In genomic region chr6:2763876-2764540, GRCh38 we compare ENCODE assay signal across 8 cellular contexts. TPM values are rescaled to one million over a fixed set of nuclear protein-coding genes. Genes with fewer than 3 reads are reported as not detected.
DNase-seq lines count a peak whose midpoint lies in the region; ATAC-seq, FAIRE-seq and TF ChIP-seq lines count a peak whose summit lies in the region.

No MANE protein-coding gene starts in this region.

- DNase-seq in activated naive CD4-positive, alpha-beta T cell (lab: John Stamatoyannopoulos, UW), result no peak
- DNase-seq in astrocyte (ENCODE audit: low read depth), result no peak
- DNase-seq in vagina (ENCODE audit: extremely low spot score in 2 of 2), result no peak
- DNase-seq in NCI-H1436 (lab: John Stamatoyannopoulos, UW), result no peak
- no peak for DNase-seq in GM10248 (ENCODE audit: extremely low spot score)

- H3K79me2 ChIP-seq in astrocyte (ENCODE audit: insufficient read depth, low read length), result peaks cover 35% of the 10 kb centered on the region

- H3K27me3 ChIP-seq in astrocyte (ENCODE audit: insufficient read depth, low read length), result no peaks in the 10 kb centered on the region
- H3K27me3 ChIP-seq in liver (ENCODE audit: control insufficient read depth in 4 of 4, insufficient read depth in 4 of 4, low read length in 3 of 4), result no peaks in the 10 kb centered on the region
- H3K27me3 ChIP-seq in vagina, result no peaks in the 10 kb centered on the region

- intact Hi-C loops in vagina (cut with DNase I), result no loop called here

- POLR2A ChIA-PET in GM10248 (lab: Yijun Ruan, JAX), result interaction anchor here (0.6 kb wide), 1 partner anchor 235 kb away, joined by 4 read pairs; the partner anchor contains the start of gene NQO2

- no peak for TF ChIP-seq RAD21 in liver (IDR thresholded peaks at IDR 0.05)

- no peaks in the 10 kb centered on the region for H3K27me3 Mint-ChIP-seq in activated naive CD4-positive, alpha-beta T cell treated with anti-CD3 and anti-CD28 coated beads, Interleukin-2, amount 50 U/mL, for 24 hours
- no peaks in the 10 kb centered on the region for H3K27me3 Mint-ChIP-seq in astrocyte (ENCODE audit: low read depth, unreplicated experiment)

- WGBS in liver, result 71% methylated on average over 27 of the region's 27 CpGs

- H3K4me2 ChIP-seq in astrocyte (ENCODE audit: low read length), result peak overlapping the region; percentile 93

- no peaks in the 10 kb centered on the region for H3K9me3 Mint-ChIP-seq in activated naive CD4-positive, alpha-beta T cell treated with anti-CD3 and anti-CD28 coated beads, Interleukin-2, amount 50 U/mL, for 24 hours
- no peaks in the 10 kb centered on the region for H3K9me3 Mint-ChIP-seq in astrocyte (ENCODE audit: unreplicated experiment)

- H3K4me3 Mint-ChIP-seq in activated naive CD4-positive, alpha-beta T cell treated with anti-CD3 and anti-CD28 coated beads, Interleukin-2, amount 50 U/mL, for 24 hours, result peak overlapping the region; percentile 93
- H3K4me3 Mint-ChIP-seq in astrocyte (ENCODE audit: unreplicated experiment), result peak overlapping the region; percentile 92

- CTCF ChIA-PET in GM10248 (lab: Yijun Ruan, JAX), result interaction anchor here (0.6 to 9.7 kb wide), 8 partner anchors 7 to 1172 kb away, joined by 3 to 127 read pairs (median 3); partner anchors contain the start of gene MYLK4

- peaks cover 15% of the 10 kb centered on the region for H3K4me1 ChIP-seq in astrocyte (ENCODE audit: insufficient read depth, low read length)
- H3K4me1 ChIP-seq in liver (ENCODE audit: control insufficient read depth in 4 of 4, insufficient read depth in 4 of 4, low read length in 3 of 4), result peaks cover 4 to 27% (median 22%) of the 10 kb centered on the region in 4 donors
- H3K4me1 ChIP-seq in vagina, result peaks cover 34% of the 10 kb centered on the region

- peaks cover 41% of the 10 kb centered on the region for H3K4me1 Mint-ChIP-seq in activated naive CD4-positive, alpha-beta T cell treated with anti-CD3 and anti-CD28 coated beads, Interleukin-2, amount 50 U/mL, for 24 hours
- peaks cover 21% of the 10 kb centered on the region for H3K4me1 Mint-ChIP-seq in astrocyte (ENCODE audit: low read depth, unreplicated experiment)

- H2AFZ ChIP-seq in astrocyte (ENCODE audit: low read depth, low read length), result peak overlapping the region; percentile 94

- H4K20me1 ChIP-seq in astrocyte (ENCODE audit: insufficient read depth, low read length), result peaks cover 26% of the 10 kb centered on the region

- TF ChIP-seq POLR2A in vagina (IDR thresholded peaks at IDR 0.05), result no peak

- H3K9ac ChIP-seq in astrocyte (ENCODE audit: low read length) (peak overlapping the region; percentile 97), liver (ENCODE audit: low read depth in 1 of 2, low read length in 2 of 2) (peak overlapping the region; percentile 43 to 67)

- no peak for FAIRE-seq in astrocyte (lab: Jason Lieb, UNC)

- H3K27ac ChIP-seq in astrocyte (ENCODE audit: low read depth, low read length), result peak overlapping the region; percentile 97
- peak overlapping the region; percentile 63 to 73 for H3K27ac ChIP-seq in liver (ENCODE audit: low read depth in 1 of 2, low read length in 2 of 2)
- H3K27ac ChIP-seq in vagina, result peak overlapping the region; percentile 92

- H3K4me3 ChIP-seq in astrocyte (ENCODE audit: insufficient read depth, low read depth, low read length), result peak overlapping the region; percentile 89
- peak overlapping the region; percentile 51 to 74 (median 69) for H3K4me3 ChIP-seq in liver (ENCODE audit: low read depth in 1 of 3, low read length in 3 of 3)
- H3K4me3 ChIP-seq in vagina, result peak overlapping the region; percentile 55 to 78

- H3K36me3 Mint-ChIP-seq in activated naive CD4-positive, alpha-beta T cell treated with anti-CD3 and anti-CD28 coated beads, Interleukin-2, amount 50 U/mL, for 24 hours, result no peaks in the 10 kb centered on the region
- H3K36me3 Mint-ChIP-seq in astrocyte (ENCODE audit: low read depth, unreplicated experiment), result no peaks in the 10 kb centered on the region

- TF ChIP-seq CTCF in astrocyte (IDR thresholded peaks at IDR 0.05; ENCODE audit: insufficient read depth, low read depth, low read length) (no peak), liver (IDR thresholded peaks at IDR 0.05; ENCODE audit: low read depth, low read length, missing input control) (no peak), vagina (IDR thresholded peaks at IDR 0.05) (no peak), GM10248 (IDR thresholded peaks at IDR 0.05; ENCODE audit: control extremely low read depth, extremely low read depth, low read depth, missing control alignments) (no peak)

- H3K36me3 ChIP-seq in astrocyte (ENCODE audit: insufficient read depth, low read length), result no peaks in the 10 kb centered on the region
- peaks cover 0 to 3% (median 0%) of the 10 kb centered on the region in 4 donors for H3K36me3 ChIP-seq in liver (ENCODE audit: control insufficient read depth in 4 of 4, insufficient read depth in 3 of 4, low read depth in 1 of 4, low read length in 3 of 4)
- no peaks in the 10 kb centered on the region for H3K36me3 ChIP-seq in vagina

- H3K27ac Mint-ChIP-seq in activated naive CD4-positive, alpha-beta T cell treated with anti-CD3 and anti-CD28 coated beads, Interleukin-2, amount 50 U/mL, for 24 hours, result peak overlapping the region; percentile 97
- H3K27ac Mint-ChIP-seq in astrocyte (ENCODE audit: unreplicated experiment), result peak overlapping the region; percentile 97

- H3K9me3 ChIP-seq in astrocyte (ENCODE audit: insufficient read depth, low read depth, low read length) (no peaks in the 10 kb centered on the region), liver (ENCODE audit: control insufficient read depth in 4 of 4, low read length in 3 of 4) (no peaks in the 10 kb centered on the region), vagina (no peaks in the 10 kb centered on the region)

- ATAC-seq in activated CD4-positive, CD25-positive, alpha-beta regulatory T cell treated with anti-CD3 and anti-CD28 coated beads, Interleukin-2, amount 50 U/mL, for 24 hours, result no peak

TF ChIP-seq in liver, 16 proteins besides CTCF, POLR2A, EP300 and RAD21:
- TF ChIP-seq MAX (IDR thresholded peaks at IDR 0.05) (no peak), REST (IDR thresholded peaks at IDR 0.05) (no peak), ZBTB33 (IDR thresholded peaks at IDR 0.05) (no peak), EGR1 (IDR thresholded peaks at IDR 0.05; ENCODE audit: low read depth in 2 of 2) (no peak), FOXA1 (IDR thresholded peaks at IDR 0.05) (no peak), NR2F2 (IDR thresholded peaks at IDR 0.05) (no peak), TAF1 (conservative IDR thresholded peaks at IDR 0.05) (no peak), HNF4G (IDR thresholded peaks at IDR 0.05) (no peak), JUND (IDR thresholded peaks at IDR 0.05) (no peak), SP1 (IDR thresholded peaks at IDR 0.05) (no peak), HNF4A (conservative IDR thresholded peaks at IDR 0.05) (no peak), RXRA (IDR thresholded peaks at IDR 0.05) (no peak), GABPA (IDR thresholded peaks at IDR 0.05 in 1 of 2, conservative IDR thresholded peaks at IDR 0.05 in 1 of 2) (no peak), YY1 (IDR thresholded peaks at IDR 0.05) (no peak)

RNA-seq across cellular contexts. Expression of gene WRNIP1, which starts 1.2 kb away (rescaled TPM):
- total RNA-seq in astrocyte (31.3 and 31.5 TPM in 2 replicates), liver (10 to 100 TPM; 27.8 to 32.7 TPM), vagina (50.1 TPM)
- polyA plus RNA-seq in liver, result 10 to 100 TPM in 1 of 2 donors, 1 to 10 TPM in 1; 10.0 to 20.0 TPM

RNA-seq across cellular contexts. Expression of gene MYLK4, which starts 13.3 kb away (rescaled TPM):
- total RNA-seq in astrocyte (0.23 and 0.55 TPM in 2 replicates), liver (under 1 TPM; 0.59 to 0.65 TPM), vagina (0.74 TPM)
- under 1 TPM; 0.07 to 0.18 TPM for polyA plus RNA-seq in liver
